Comparison of ENCODE assay signal across 1 cellular context in the genomic region with DNA sequence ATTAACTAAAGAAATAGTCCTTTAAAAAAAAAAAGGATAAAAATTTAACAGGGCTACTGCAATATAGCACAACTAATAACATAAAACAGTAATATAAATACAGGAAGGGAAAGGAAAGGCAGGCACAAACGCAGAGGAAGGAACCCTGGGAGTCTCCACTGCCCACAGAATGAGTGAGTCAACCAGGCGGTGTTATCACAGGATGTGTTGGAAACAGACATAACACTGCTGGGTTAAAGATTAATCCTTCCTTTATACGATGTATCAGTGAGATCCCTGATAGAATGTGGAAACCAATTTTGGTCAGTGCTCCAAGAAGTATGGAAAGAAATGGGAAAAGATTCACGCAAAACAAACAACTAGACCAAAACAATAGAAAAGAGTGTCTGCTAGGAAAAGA.
TF ChIP-seq lines count a peak whose summit lies in the region.

No MANE protein-coding gene starts in this region.

TF ChIP-seq in HepG2, 621 proteins besides CTCF, POLR2A, EP300 and RAD21 (continued from another document and continues in another):
- TF ChIP-seq, protein P1, sequence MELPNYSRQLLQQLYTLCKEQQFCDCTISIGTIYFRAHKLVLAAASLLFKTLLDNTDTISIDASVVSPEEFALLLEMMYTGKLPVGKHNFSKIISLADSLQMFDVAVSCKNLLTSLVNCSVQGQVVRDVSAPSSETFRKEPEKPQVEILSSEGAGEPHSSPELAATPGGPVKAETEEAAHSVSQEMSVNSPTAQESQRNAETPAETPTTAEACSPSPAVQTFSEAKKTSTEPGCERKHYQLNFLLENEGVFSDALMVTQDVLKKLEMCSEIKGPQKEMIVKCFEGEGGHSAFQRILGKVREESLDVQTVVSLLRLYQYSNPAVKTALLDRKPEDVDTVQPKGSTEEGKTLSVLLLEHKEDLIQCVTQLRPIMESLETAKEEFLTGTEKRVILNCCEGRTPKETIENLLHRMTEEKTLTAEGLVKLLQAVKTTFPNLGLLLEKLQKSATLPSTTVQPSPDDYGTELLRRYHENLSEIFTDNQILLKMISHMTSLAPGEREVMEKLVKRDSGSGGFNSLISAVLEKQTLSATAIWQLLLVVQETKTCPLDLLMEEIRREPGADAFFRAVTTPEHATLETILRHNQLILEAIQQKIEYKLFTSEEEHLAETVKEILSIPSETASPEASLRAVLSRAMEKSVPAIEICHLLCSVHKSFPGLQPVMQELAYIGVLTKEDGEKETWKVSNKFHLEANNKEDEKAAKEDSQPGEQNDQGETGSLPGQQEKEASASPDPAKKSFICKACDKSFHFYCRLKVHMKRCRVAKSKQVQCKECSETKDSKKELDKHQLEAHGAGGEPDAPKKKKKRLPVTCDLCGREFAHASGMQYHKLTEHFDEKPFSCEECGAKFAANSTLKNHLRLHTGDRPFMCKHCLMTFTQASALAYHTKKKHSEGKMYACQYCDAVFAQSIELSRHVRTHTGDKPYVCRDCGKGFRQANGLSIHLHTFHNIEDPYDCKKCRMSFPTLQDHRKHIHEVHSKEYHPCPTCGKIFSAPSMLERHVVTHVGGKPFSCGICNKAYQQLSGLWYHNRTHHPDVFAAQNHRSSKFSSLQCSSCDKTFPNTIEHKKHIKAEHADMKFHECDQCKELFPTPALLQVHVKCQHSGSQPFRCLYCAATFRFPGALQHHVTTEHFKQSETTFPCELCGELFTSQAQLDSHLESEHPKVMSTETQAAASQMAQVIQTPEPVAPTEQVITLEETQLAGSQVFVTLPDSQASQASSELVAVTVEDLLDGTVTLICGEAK (IDR thresholded peaks at IDR 0.05), result no peak
- TF ChIP-seq, protein P1 (CRISPR knock-in tag; IDR thresholded peaks at IDR 0.05), result no peak
- TF ChIP-seq MIXL1 (CRISPR knock-in tag; IDR thresholded peaks at IDR 0.05) (no peak), NFE2L1 (CRISPR knock-in tag; IDR thresholded peaks at IDR 0.05; ENCODE audit: borderline replicate concordance) (no peak), BCL6 (CRISPR knock-in tag; IDR thresholded peaks at IDR 0.05) (no peak), HNF1A (IDR thresholded peaks at IDR 0.05; ENCODE audit: low read depth) (peak; percentile 83), HNF1A (CRISPR knock-in tag; IDR thresholded peaks at IDR 0.05; ENCODE audit: borderline replicate concordance) (peak; percentile 81; the same call in 1 of the 2 replicates), ZNF382 (CRISPR knock-in tag; IDR thresholded peaks at IDR 0.05; ENCODE audit: borderline replicate concordance) (no peak), FOXA1 (IDR thresholded peaks at IDR 0.05) (no peak), FOXA1 (CRISPR knock-in tag; IDR thresholded peaks at IDR 0.05) (no peak), TBX2 (CRISPR knock-in tag; IDR thresholded peaks at IDR 0.05; ENCODE audit: borderline replicate concordance) (no peak), ZC3H13 (CRISPR knock-in tag; IDR thresholded peaks at IDR 0.05) (no peak), RORA (CRISPR knock-in tag; IDR thresholded peaks at IDR 0.05) (no peak), PCBP1 (IDR thresholded peaks at IDR 0.05; ENCODE audit: borderline replicate concordance, low read depth, low read length) (no peak), PHF21A (CRISPR knock-in tag; IDR thresholded peaks at IDR 0.05) (no peak), ZEB1 (IDR thresholded peaks at IDR 0.05; ENCODE audit: insufficient replicate concordance, low read depth) (no peak), ONECUT2 (CRISPR knock-in tag; IDR thresholded peaks at IDR 0.05) (no peak), BRD4 (CRISPR knock-in tag; IDR thresholded peaks at IDR 0.05) (no peak), ZNF792 (CRISPR knock-in tag; IDR thresholded peaks at IDR 0.05) (no peak), SPEN (CRISPR knock-in tag; IDR thresholded peaks at IDR 0.05; ENCODE audit: low read depth) (no peak), BCLAF1 (IDR thresholded peaks at IDR 0.05) (no peak), GABPA (IDR thresholded peaks at IDR 0.05; ENCODE audit: low read depth, low read length) (no peak), GABPA (CRISPR knock-in tag; IDR thresholded peaks at IDR 0.05; ENCODE audit: low read depth) (peak; percentile 26; the same call in 1 of the 2 replicates), GPN1 (CRISPR knock-in tag; IDR thresholded peaks at IDR 0.05; ENCODE audit: borderline replicate concordance) (no peak), PAXIP1 (CRISPR knock-in tag; conservative IDR thresholded peaks at IDR 0.05) (0 out of 2 replicates have a peak, but pooled peaks have one; percentile 19), KLF16 (CRISPR knock-in tag; IDR thresholded peaks at IDR 0.05) (0 out of 4 replicates have a peak, but pooled peaks of 1 of the 2 experiments have one; percentile 15), NCOA1 (CRISPR knock-in tag; IDR thresholded peaks at IDR 0.05) (no peak), THYN1 (CRISPR knock-in tag; IDR thresholded peaks at IDR 0.05; ENCODE audit: borderline replicate concordance, low read depth) (no peak), SALL1 (CRISPR knock-in tag; IDR thresholded peaks at IDR 0.05) (no peak), ZFAT (CRISPR knock-in tag; conservative IDR thresholded peaks at IDR 0.05) (no peak), ZNF614 (CRISPR knock-in tag; IDR thresholded peaks at IDR 0.05; ENCODE audit: borderline replicate concordance) (0 out of 2 replicates have a peak, but pooled peaks have one; percentile 41), ZNF564 (CRISPR knock-in tag; IDR thresholded peaks at IDR 0.05) (no peak), ZNF343 (CRISPR knock-in tag; IDR thresholded peaks at IDR 0.05) (no peak), ZNF589 (CRISPR knock-in tag; conservative IDR thresholded peaks at IDR 0.05) (no peak), IKZF4 (CRISPR knock-in tag; IDR thresholded peaks at IDR 0.05; ENCODE audit: borderline replicate concordance, low read depth, not compliant biosample characterization) (no peak), ZNF160 (CRISPR knock-in tag; IDR thresholded peaks at IDR 0.05) (no peak), ZNF337 (CRISPR knock-in tag; IDR thresholded peaks at IDR 0.05; ENCODE audit: borderline replicate concordance, low read depth) (no peak), REPIN1 (CRISPR knock-in tag; IDR thresholded peaks at IDR 0.05; ENCODE audit: borderline replicate concordance, low read depth) (no peak), HNRNPK (IDR thresholded peaks at IDR 0.05; ENCODE audit: low read depth, low read length, poor library complexity, severe bottlenecking) (no peak)
- TF ChIP-seq, protein P2, sequence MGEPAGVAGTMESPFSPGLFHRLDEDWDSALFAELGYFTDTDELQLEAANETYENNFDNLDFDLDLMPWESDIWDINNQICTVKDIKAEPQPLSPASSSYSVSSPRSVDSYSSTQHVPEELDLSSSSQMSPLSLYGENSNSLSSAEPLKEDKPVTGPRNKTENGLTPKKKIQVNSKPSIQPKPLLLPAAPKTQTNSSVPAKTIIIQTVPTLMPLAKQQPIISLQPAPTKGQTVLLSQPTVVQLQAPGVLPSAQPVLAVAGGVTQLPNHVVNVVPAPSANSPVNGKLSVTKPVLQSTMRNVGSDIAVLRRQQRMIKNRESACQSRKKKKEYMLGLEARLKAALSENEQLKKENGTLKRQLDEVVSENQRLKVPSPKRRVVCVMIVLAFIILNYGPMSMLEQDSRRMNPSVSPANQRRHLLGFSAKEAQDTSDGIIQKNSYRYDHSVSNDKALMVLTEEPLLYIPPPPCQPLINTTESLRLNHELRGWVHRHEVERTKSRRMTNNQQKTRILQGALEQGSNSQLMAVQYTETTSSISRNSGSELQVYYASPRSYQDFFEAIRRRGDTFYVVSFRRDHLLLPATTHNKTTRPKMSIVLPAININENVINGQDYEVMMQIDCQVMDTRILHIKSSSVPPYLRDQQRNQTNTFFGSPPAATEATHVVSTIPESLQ (CRISPR knock-in tag; conservative IDR thresholded peaks at IDR 0.05), result no peak
